Comparison of ENCODE assay signal across 19 cellular contexts in the genomic region with DNA sequence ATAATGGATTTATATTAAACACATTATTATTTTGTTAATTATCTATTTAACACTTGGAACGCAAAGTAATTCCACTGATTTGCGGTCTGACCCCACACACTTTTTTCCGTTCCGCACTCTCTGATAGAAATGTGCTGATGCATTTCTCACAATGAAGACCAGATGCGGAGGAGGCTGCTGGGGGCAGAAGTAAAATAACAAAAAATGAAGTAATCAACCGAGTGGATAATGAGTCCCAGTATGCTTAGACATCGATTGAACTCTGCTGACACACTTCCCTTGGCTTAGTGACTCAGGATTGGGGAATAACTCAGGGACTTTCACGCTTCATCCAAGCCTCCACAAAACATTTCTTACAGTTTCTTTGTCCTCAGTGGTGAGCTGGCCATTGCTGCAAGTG.
DNase-seq lines count a peak whose midpoint lies in the region; ATAC-seq and TF ChIP-seq lines count a peak whose summit lies in the region.
"Had no signal": no experiment of that assay in that cellular context is flagged by ENCODE, and none has a peak within 500 bp of the region (broad histone marks: within the 10 kb centered on the region; RNA-seq: fewer than 3 reads in every experiment).

No MANE protein-coding gene starts in this region.

- POLR2A ChIA-PET in WTC11 (lab: Charles Lee), result no interaction called here

- 90% methylated on average over 8 of the region's 8 CpGs for WGBS in prostate gland

- H3K4me3 ChIP-seq in ACC112 (ENCODE audit: low read depth, low read length) (peak overlapping the region; percentile 32; the same call in 1 of the 2 replicates), adipocyte (ENCODE audit: low read length) (peak overlapping the region; percentile 7), foreskin fibroblast (ENCODE audit: low read depth in 1 of 2, low read length in 2 of 2) (no peak overlapping the region), prostate gland (no peak overlapping the region)
- H3K4me3 ChIP-seq: cardiac muscle cell, tibial nerve had no signal

- H3K4me1 Mint-ChIP-seq in WTC11, result peaks cover 10% of the 10 kb centered on the region

- TF ChIP-seq POLR2A in prostate gland (IDR thresholded peaks at IDR 0.05), result no peak

- no peaks in the 10 kb centered on the region for H3K27me3 Mint-ChIP-seq in WTC11 (ENCODE audit: low read depth)
- H3K27me3 Mint-ChIP-seq: activated CD4-positive, alpha-beta memory T cell treated with anti-CD3 and anti-CD28 coated beads for 36 hours had no signal

- H3K9ac ChIP-seq in adipocyte (ENCODE audit: low read length), result peak overlapping the region; percentile 16
- H3K9ac ChIP-seq: KMS-11 had no signal

- H3K4me3 Mint-ChIP-seq in WTC11, result no peak overlapping the region
- H3K4me3 Mint-ChIP-seq: activated CD4-positive, alpha-beta memory T cell treated with anti-CD3 and anti-CD28 coated beads for 36 hours; T-helper 2 cell treated with Interferon-gamma antibody and Interleukin-4, amounts not matched to agents 5 μg/mL and 100 μg/mL, for 36 hours had no signal

- H3K36me3 Mint-ChIP-seq in WTC11, result peaks cover 15% of the 10 kb centered on the region
- H3K36me3 Mint-ChIP-seq: activated CD4-positive, alpha-beta memory T cell treated with anti-CD3 and anti-CD28 coated beads for 36 hours had no signal

- H3K79me2 ChIP-seq in ACC112 (ENCODE audit: control insufficient read depth, insufficient read depth, low read length, unreplicated experiment), result peaks cover 7% of the 10 kb centered on the region

- H3K27ac ChIP-seq in ACC112 (ENCODE audit: low read depth, low read length) (peak overlapping the region; percentile 88), prostate gland (no peak overlapping the region)
- H3K27ac ChIP-seq: cardiac muscle cell, KMS-11 had no signal

- ATAC-seq in GM21515 (IDR thresholded peaks at IDR 0.05; ENCODE audit: unreplicated experiment) (no peak), WTC11 (no peak), GM18511 (IDR thresholded peaks at IDR 0.05; ENCODE audit: unreplicated experiment) (no peak)
- ATAC-seq: Panc1 had no signal

- CTCF ChIA-PET in WTC11 (lab: Charles Lee), result no interaction called here

- H3K27me3 ChIP-seq in ACC112 (ENCODE audit: insufficient read depth, low read length) (no peaks in the 10 kb centered on the region), adipocyte (replicated peaks; ENCODE audit: control insufficient read depth, insufficient read depth, low read length) (no peaks in the 10 kb centered on the region), prostate gland (replicated peaks; ENCODE audit: insufficient read depth) (no peaks in the 10 kb centered on the region)
- H3K27me3 ChIP-seq: BE2C, cardiac muscle cell, tibial nerve had no signal

- intact Hi-C loops in prostate gland (cut with DNase I), result no loop called here

- no peak overlapping the region for H3K27ac Mint-ChIP-seq in WTC11
- H3K27ac Mint-ChIP-seq: activated CD4-positive, alpha-beta memory T cell treated with anti-CD3 and anti-CD28 coated beads for 36 hours; T-helper 2 cell treated with Interferon-gamma antibody and Interleukin-4, amounts not matched to agents 5 μg/mL and 100 μg/mL, for 36 hours had no signal

- H3K4me1 ChIP-seq in ACC112 (ENCODE audit: control insufficient read depth, insufficient read depth, low read length, unreplicated experiment) (peaks cover 17% of the 10 kb centered on the region), adipocyte (ENCODE audit: control insufficient read depth, insufficient read depth, low read length) (peaks cover 28% of the 10 kb centered on the region), prostate gland (replicated peaks) (no peaks in the 10 kb centered on the region)
- H3K4me1 ChIP-seq: BE2C had no signal

- no peak overlapping the region for H2AFZ ChIP-seq in ACC112 (ENCODE audit: low read length, unreplicated experiment)

- DNase-seq in H4 (ENCODE audit: low spot score) (peak; percentile 38), adipocyte (ENCODE audit: low read depth) (peak; percentile 88), foreskin fibroblast (peak; percentile 94 to 95), WTC11 (ENCODE audit: low spot score) (no peak), prostate gland (ENCODE audit: low spot score) (no peak)
- DNase-seq: activated CD4-positive, alpha-beta memory T cell treated with anti-CD3 and anti-CD28 coated beads for 36 hours; BE2C; NCI-H1694; NCI-H510A treated with DMSO at 0.1 percent for 48 hours; nucleus accumbens; stimulated activated CD4-positive, alpha-beta T cell treated with anti-CD3 and anti-CD28 coated beads, Interleukin-15, amount 100 ng/mL, for 24 hours had no signal

- no peak for TF ChIP-seq CTCF in foreskin fibroblast (IDR thresholded peaks at IDR 0.05; ENCODE audit: low read depth, low read length)
- TF ChIP-seq CTCF in WTC11 (IDR thresholded peaks at IDR 0.05), result no peak
- TF ChIP-seq CTCF in prostate gland (IDR thresholded peaks at IDR 0.05), result no peak

- H3K9me3 ChIP-seq in adipocyte (ENCODE audit: control insufficient read depth, low read length) (peaks cover 12% of the 10 kb centered on the region), prostate gland (no peaks in the 10 kb centered on the region)
- H3K9me3 ChIP-seq: BE2C had no signal

- H3K36me3 ChIP-seq in ACC112 (ENCODE audit: insufficient read depth, low read length) (no peaks in the 10 kb centered on the region; the same call in 1 of the 2 replicates), adipocyte (ENCODE audit: control insufficient read depth, insufficient read depth, low read length, severe bottlenecking) (no peaks in the 10 kb centered on the region), prostate gland (no peaks in the 10 kb centered on the region)
- H3K36me3 ChIP-seq: BE2C, cardiac muscle cell, tibial nerve had no signal

- peaks cover 34% of the 10 kb centered on the region for H3K9me3 Mint-ChIP-seq in WTC11
- H3K9me3 Mint-ChIP-seq: T-helper 2 cell treated with Interferon-gamma antibody and Interleukin-4, amounts not matched to agents 5 μg/mL and 100 μg/mL, for 36 hours had no signal

TF ChIP-seq in WTC11, 78 proteins besides CTCF, POLR2A, EP300 and RAD21:
- TF ChIP-seq, protein P1, sequence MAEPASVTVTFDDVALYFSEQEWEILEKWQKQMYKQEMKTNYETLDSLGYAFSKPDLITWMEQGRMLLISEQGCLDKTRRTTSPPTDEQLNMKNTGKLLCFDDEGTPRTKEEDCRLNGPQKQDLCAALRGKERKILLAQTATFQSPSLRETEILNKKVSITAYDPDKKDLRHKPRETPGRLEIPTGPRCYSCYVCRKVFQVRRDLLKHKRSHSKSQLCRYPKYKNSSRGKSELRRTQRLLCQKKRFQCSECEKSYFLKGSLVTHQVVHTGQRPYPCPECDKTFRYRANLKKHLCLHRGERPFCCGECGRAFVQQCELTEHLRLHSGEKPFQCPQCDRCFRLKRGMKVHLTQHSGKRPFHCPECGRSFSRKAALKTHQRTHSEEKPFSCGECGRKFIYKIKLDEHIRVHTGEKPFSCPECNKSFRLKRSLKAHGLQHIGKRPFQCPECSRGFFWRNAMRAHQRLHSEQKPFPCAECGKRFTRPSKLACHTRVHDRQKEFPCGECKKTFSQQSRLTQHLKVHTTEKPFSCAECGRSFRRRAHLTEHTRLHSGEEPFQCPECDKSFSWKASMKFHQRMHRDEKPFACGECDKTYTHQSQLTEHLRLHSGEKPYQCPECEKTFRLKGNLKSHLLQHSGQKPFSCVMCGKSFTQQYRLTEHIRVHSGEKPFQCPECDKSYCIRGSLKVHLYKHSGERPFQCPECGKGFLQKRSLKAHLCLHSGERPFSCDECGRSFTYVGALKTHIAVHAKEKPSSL (CRISPR knock-in tag; conservative IDR thresholded peaks at IDR 0.05), result no peak
- TF ChIP-seq RELA (CRISPR knock-in tag; IDR thresholded peaks at IDR 0.05; ENCODE audit: borderline replicate concordance), result no peak
- no peak for TF ChIP-seq NFYB (CRISPR knock-in tag; conservative IDR thresholded peaks at IDR 0.05; ENCODE audit: low read depth)
- no peak for TF ChIP-seq EMX1 (CRISPR knock-in tag; IDR thresholded peaks at IDR 0.05)

Comparison
In these comparisons a context has a peak if more than half of its experiments do, and no peak if none do; other contexts are left out.
1. H3K4me3 ChIP-seq: peak in ACC112 (single experiment) and adipocyte (single experiment); none in foreskin fibroblast (0 of 2) and prostate gland (0 of 2).
2. DNase-seq: peak in H4 (single experiment), adipocyte (single experiment) and foreskin fibroblast (2 of 2); none in WTC11 (single experiment) and prostate gland (single experiment).